9 cellular contexts compared by ENCODE assay signal in the genomic region with DNA sequence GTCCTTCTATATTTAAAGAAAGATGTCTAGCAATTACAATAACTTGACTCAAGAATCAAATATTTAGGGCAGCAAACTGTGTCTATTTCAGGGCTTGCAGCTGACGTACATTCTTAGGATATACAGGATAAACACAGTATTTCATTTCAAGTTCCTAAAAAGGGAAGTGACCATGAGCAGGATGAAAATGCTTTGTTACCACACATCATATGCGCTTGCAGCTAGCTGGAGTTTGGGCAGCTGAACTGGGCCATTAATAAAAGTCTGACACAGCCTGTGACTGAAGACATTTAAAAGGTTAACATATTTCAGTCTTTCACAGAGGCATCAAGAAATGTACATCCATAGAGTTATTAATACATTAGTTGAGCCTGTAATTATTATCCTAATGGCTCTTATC.
DNase-seq lines count a peak whose midpoint lies in the region; ATAC-seq and TF ChIP-seq lines count a peak whose summit lies in the region.
"Had no signal": no experiment of that assay in that cellular context is flagged by ENCODE, and none has a peak within 500 bp of the region (broad histone marks: within the 10 kb centered on the region; RNA-seq: fewer than 3 reads in every experiment).

No MANE protein-coding gene starts in this region.

- ATAC-seq in SK-N-SH treated with all-trans-retinoic acid at 6 μM for 48 hours (peak; percentile 44; the same call in 2 of the 3 replicates), GM18505 (IDR thresholded peaks at IDR 0.05; ENCODE audit: unreplicated experiment) (no peak)

- H3K4me2 ChIP-seq in KMS-11 (peak overlapping the region; percentile 95), skeletal muscle satellite cell (ENCODE audit: low read length) (peak overlapping the region; percentile 16)

- no peak overlapping the region for H3K4me3 ChIP-seq in KMS-11 (IDR thresholded peaks at IDR 0.05; ENCODE audit: insufficient read depth, low read depth, low read length)
- H3K4me3 ChIP-seq in skeletal muscle satellite cell (ENCODE audit: low read length) = no peak overlapping the region
- H3K4me3 ChIP-seq: ovary had no signal

- no peak for TF ChIP-seq CTCF in KMS-11 (conservative IDR thresholded peaks at IDR 0.05; ENCODE audit: low read depth, low read length)

- no peaks in the 10 kb centered on the region for H3K9me3 ChIP-seq in skeletal muscle satellite cell (replicated peaks; ENCODE audit: low read length)
- H3K9me3 ChIP-seq: ovary had no signal

- H3K27ac ChIP-seq in KMS-11 = peak overlapping the region; percentile 20; the same call in 1 of the 2 replicates

- peak overlapping the region; percentile 35 for H2AFZ ChIP-seq in KMS-11 (ENCODE audit: low read depth)

- DNase-seq in erythroblast (lab: John Stamatoyannopoulos, UW) (peak; percentile 61 to 67), cerebellum (ENCODE audit: low spot score) (no peak), NCI-H2227 treated with DMSO at 0.1 percent for 48 hours (lab: John Stamatoyannopoulos, UW) (no peak)
- DNase-seq: NCI-H146, ovary had no signal

- no peaks in the 10 kb centered on the region for H3K36me3 ChIP-seq in KMS-11 (ENCODE audit: insufficient read depth)
- no peaks in the 10 kb centered on the region for H3K36me3 ChIP-seq in skeletal muscle satellite cell (ENCODE audit: insufficient read depth, low read length)
- H3K36me3 ChIP-seq: ovary had no signal

- no peaks in the 10 kb centered on the region for H3K27me3 ChIP-seq in KMS-11 (ENCODE audit: insufficient read depth, low read depth)
- no peaks in the 10 kb centered on the region for H3K27me3 ChIP-seq in skeletal muscle satellite cell (ENCODE audit: control insufficient read depth, insufficient read depth, low read length)
- H3K27me3 ChIP-seq: ovary had no signal

- no peak overlapping the region for H3K9ac ChIP-seq in KMS-11
- H3K9ac ChIP-seq in skeletal muscle satellite cell (ENCODE audit: low read depth, low read length) = peak overlapping the region; percentile 12

- no peaks in the 10 kb centered on the region for H3K79me2 ChIP-seq in KMS-11 (ENCODE audit: insufficient read depth, low read depth)

- H3K4me1 ChIP-seq in KMS-11 (ENCODE audit: low read depth, poor library complexity, severe bottlenecking) (peaks cover 35% of the 10 kb centered on the region), skeletal muscle satellite cell (ENCODE audit: control insufficient read depth, insufficient read depth, low read length) (peaks cover 21% of the 10 kb centered on the region)

- no peaks in the 10 kb centered on the region for H4K20me1 ChIP-seq in KMS-11 (ENCODE audit: insufficient read depth)

- TF ChIP-seq POLR2A in erythroblast (IDR thresholded peaks at IDR 0.05; ENCODE audit: low read length) (no peak), GM18505 (IDR thresholded peaks at IDR 0.05; ENCODE audit: borderline replicate concordance, extremely low read depth, insufficient read depth, insufficient read length) (no peak)

TF ChIP-seq in SK-N-SH treated with all-trans-retinoic acid at 6 μM for 48 hours, 23 proteins besides CTCF, POLR2A, EP300 and RAD21:
- TF ChIP-seq ZNF565 (CRISPR knock-in tag; conservative IDR thresholded peaks at IDR 0.05; ENCODE audit: low read depth) (no peak), ZNF70 (CRISPR knock-in tag; IDR thresholded peaks at IDR 0.05) (no peak), ZFP3 (CRISPR knock-in tag; IDR thresholded peaks at IDR 0.05) (no peak), ARNTL (CRISPR knock-in tag; IDR thresholded peaks at IDR 0.05; ENCODE audit: borderline replicate concordance, low read depth) (no peak), SNAI2 (CRISPR knock-in tag; IDR thresholded peaks at IDR 0.05) (no peak), ESRRG (CRISPR knock-in tag; IDR thresholded peaks at IDR 0.05) (no peak), GLIS3 (CRISPR knock-in tag; IDR thresholded peaks at IDR 0.05) (no peak), CSDC2 (CRISPR knock-in tag; IDR thresholded peaks at IDR 0.05) (no peak), TSHZ2 (CRISPR knock-in tag; IDR thresholded peaks at IDR 0.05) (no peak), TCF4 (CRISPR knock-in tag; IDR thresholded peaks at IDR 0.05; ENCODE audit: borderline replicate concordance) (no peak), BACH2 (CRISPR knock-in tag; IDR thresholded peaks at IDR 0.05; ENCODE audit: borderline replicate concordance) (no peak), ZNF8 (CRISPR knock-in tag; IDR thresholded peaks at IDR 0.05) (no peak), TOX (CRISPR knock-in tag; IDR thresholded peaks at IDR 0.05; ENCODE audit: borderline replicate concordance) (no peak), OSR1 (CRISPR knock-in tag; IDR thresholded peaks at IDR 0.05) (no peak), ZFP30 (CRISPR knock-in tag; IDR thresholded peaks at IDR 0.05) (no peak), ZC3H10 (CRISPR knock-in tag; IDR thresholded peaks at IDR 0.05) (no peak), ISL1 (CRISPR knock-in tag; IDR thresholded peaks at IDR 0.05) (no peak)
- TF ChIP-seq, protein P1, sequence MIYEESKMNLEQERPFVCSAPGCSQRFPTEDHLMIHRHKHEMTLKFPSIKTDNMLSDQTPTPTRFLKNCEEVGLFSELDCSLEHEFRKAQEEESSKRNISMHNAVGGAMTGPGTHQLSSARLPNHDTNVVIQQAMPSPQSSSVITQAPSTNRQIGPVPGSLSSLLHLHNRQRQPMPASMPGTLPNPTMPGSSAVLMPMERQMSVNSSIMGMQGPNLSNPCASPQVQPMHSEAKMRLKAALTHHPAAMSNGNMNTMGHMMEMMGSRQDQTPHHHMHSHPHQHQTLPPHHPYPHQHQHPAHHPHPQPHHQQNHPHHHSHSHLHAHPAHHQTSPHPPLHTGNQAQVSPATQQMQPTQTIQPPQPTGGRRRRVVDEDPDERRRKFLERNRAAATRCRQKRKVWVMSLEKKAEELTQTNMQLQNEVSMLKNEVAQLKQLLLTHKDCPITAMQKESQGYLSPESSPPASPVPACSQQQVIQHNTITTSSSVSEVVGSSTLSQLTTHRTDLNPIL (CRISPR knock-in tag; IDR thresholded peaks at IDR 0.05; ENCODE audit: low read depth) = no peak
- TF ChIP-seq, protein P2, sequence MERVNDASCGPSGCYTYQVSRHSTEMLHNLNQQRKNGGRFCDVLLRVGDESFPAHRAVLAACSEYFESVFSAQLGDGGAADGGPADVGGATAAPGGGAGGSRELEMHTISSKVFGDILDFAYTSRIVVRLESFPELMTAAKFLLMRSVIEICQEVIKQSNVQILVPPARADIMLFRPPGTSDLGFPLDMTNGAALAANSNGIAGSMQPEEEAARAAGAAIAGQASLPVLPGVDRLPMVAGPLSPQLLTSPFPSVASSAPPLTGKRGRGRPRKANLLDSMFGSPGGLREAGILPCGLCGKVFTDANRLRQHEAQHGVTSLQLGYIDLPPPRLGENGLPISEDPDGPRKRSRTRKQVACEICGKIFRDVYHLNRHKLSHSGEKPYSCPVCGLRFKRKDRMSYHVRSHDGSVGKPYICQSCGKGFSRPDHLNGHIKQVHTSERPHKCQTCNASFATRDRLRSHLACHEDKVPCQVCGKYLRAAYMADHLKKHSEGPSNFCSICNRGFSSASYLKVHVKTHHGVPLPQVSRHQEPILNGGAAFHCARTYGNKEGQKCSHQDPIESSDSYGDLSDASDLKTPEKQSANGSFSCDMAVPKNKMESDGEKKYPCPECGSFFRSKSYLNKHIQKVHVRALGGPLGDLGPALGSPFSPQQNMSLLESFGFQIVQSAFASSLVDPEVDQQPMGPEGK (CRISPR knock-in tag; IDR thresholded peaks at IDR 0.05; ENCODE audit: borderline replicate concordance) = no peak
- TF ChIP-seq, protein P3, sequence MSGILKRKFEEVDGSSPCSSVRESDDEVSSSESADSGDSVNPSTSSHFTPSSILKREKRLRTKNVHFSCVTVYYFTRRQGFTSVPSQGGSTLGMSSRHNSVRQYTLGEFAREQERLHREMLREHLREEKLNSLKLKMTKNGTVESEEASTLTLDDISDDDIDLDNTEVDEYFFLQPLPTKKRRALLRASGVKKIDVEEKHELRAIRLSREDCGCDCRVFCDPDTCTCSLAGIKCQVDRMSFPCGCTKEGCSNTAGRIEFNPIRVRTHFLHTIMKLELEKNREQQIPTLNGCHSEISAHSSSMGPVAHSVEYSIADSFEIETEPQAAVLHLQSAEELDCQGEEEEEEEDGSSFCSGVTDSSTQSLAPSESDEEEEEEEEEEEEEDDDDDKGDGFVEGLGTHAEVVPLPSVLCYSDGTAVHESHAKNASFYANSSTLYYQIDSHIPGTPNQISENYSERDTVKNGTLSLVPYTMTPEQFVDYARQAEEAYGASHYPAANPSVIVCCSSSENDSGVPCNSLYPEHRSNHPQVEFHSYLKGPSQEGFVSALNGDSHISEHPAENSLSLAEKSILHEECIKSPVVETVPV (CRISPR knock-in tag; IDR thresholded peaks at IDR 0.05) = no peak

Comparison
In these comparisons a context has a peak if more than half of its experiments do, and no peak if none do; other contexts are left out.
1. DNase-seq: peak in erythroblast (2 of 2); none in cerebellum (single experiment) and NCI-H2227 treated with DMSO at 0.1 percent for 48 hours (single experiment).